1 cellular context compared by ENCODE assay signal in genomic region chr5:91500758-91501157, GRCh38.
TF ChIP-seq lines count a peak whose summit lies in the region.

No MANE protein-coding gene starts in this region.

TF ChIP-seq in HepG2, 621 proteins besides CTCF, POLR2A, EP300 and RAD21 (continued from another document):
- TF ChIP-seq, protein P1, sequence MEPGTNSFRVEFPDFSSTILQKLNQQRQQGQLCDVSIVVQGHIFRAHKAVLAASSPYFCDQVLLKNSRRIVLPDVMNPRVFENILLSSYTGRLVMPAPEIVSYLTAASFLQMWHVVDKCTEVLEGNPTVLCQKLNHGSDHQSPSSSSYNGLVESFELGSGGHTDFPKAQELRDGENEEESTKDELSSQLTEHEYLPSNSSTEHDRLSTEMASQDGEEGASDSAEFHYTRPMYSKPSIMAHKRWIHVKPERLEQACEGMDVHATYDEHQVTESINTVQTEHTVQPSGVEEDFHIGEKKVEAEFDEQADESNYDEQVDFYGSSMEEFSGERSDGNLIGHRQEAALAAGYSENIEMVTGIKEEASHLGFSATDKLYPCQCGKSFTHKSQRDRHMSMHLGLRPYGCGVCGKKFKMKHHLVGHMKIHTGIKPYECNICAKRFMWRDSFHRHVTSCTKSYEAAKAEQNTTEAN (CRISPR knock-in tag; conservative IDR thresholded peaks at IDR 0.05): no peak
- no peak for TF ChIP-seq ZNF574 (CRISPR knock-in tag; IDR thresholded peaks at IDR 0.05)
- TF ChIP-seq, protein P2, sequence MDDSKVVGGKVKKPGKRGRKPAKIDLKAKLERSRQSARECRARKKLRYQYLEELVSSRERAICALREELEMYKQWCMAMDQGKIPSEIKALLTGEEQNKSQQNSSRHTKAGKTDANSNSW (CRISPR knock-in tag; IDR thresholded peaks at IDR 0.05; ENCODE audit: borderline replicate concordance): no peak
- TF ChIP-seq KDM5A (IDR thresholded peaks at IDR 0.05; ENCODE audit: borderline replicate concordance, low read length): no peak
- TF ChIP-seq ZBTB2 (CRISPR knock-in tag; IDR thresholded peaks at IDR 0.05; ENCODE audit: low read depth): no peak
